Comparison of ENCODE assay signal across 18 cellular contexts in genomic region chr14:71105177-71105576, GRCh38.
A peak's percentile ranks its signal among the peaks of the same experiment; 100 is the strongest.
DNase-seq lines count a peak whose midpoint lies in the region; ATAC-seq and TF ChIP-seq lines count a peak whose summit lies in the region.
"Had no signal": no experiment of that assay in that cellular context is flagged by ENCODE, and none has a peak within 500 bp of the region (broad histone marks: within the 10 kb centered on the region; RNA-seq: fewer than 3 reads in every experiment).

No MANE protein-coding gene starts in this region.

- TF ChIP-seq RAD21 in IMR-90 (IDR thresholded peaks at IDR 0.05; ENCODE audit: low read length) = no peak

- H4K20me1 ChIP-seq in IMR-90 (ENCODE audit: insufficient read depth, low read length) = no peaks in the 10 kb centered on the region
- H4K20me1 ChIP-seq in GM23248 (ENCODE audit: insufficient read depth) = no peaks in the 10 kb centered on the region

- no peak for ATAC-seq in IMR-90 (ENCODE audit: low read depth)
- ATAC-seq in left colon = peak; percentile 62
- ATAC-seq: CD8-positive, alpha-beta T cell; GM23338; HepG2 had no signal

- no peak overlapping the region for H3K4me2 ChIP-seq in IMR-90 (ENCODE audit: low read depth, low read length)
- H3K4me2 ChIP-seq in GM23248 (ENCODE audit: unreplicated experiment) = no peak overlapping the region
- H3K4me2 ChIP-seq: GM23338 had no signal

- no peak for TF ChIP-seq POLR2A in IMR-90 (IDR thresholded peaks at IDR 0.05; ENCODE audit: low read depth, low read length)

- H3K14ac ChIP-seq in IMR-90 (replicated peaks; ENCODE audit: low read depth, low read length) = peak overlapping the region; percentile 10; the same call in 1 of the 2 replicates

- no CpG with 5 or more reads among the region's 2 CpGs for WGBS in IMR-90 (ENCODE audit: extremely low coverage in 2 of 2, insufficient read length in 1 of 2), 2 experiments
- 64 to 75% methylated on average over 2 of the region's 2 CpGs for WGBS in GM23248 (ENCODE audit: low coverage in 1 of 2, low lambda C conversion rate in 2 of 2, missing lambda C conversion rate in 2 of 2), 2 experiments

- H3K9ac ChIP-seq in IMR-90 (ENCODE audit: low read depth, low read length) (no peak overlapping the region), colonic mucosa (ENCODE audit: low read depth in 2 of 2, low read length in 2 of 2) (no peak overlapping the region), GM23248 (no peak overlapping the region)

- no peak overlapping the region for H3K18ac ChIP-seq in IMR-90 (ENCODE audit: low read depth, low read length)

- no peak overlapping the region for H4K91ac ChIP-seq in IMR-90 (ENCODE audit: insufficient read depth, low read depth, low read length)

- H3K23ac ChIP-seq in IMR-90 (ENCODE audit: low read depth, low read length) = peak overlapping the region; percentile 35; the same call in 1 of the 2 replicates

- peaks cover 13 to 24% of the 10 kb centered on the region in 2 experiments for H3K79me1 ChIP-seq in IMR-90 (ENCODE audit: low read depth in 1 of 2, low read length in 2 of 2)

- intact Hi-C loops in IMR-90 (cut with micrococcal nuclease) = loop anchor here (10.0 kb wide), 1 partner anchor 750 kb away; no protein-coding TSS in a partner anchor
- intact Hi-C loops in left colon (cut with DNase I, micrococcal nuclease) = no loop called here
- intact Hi-C loops in colonic mucosa (cut with DNase I) = no loop called here

- BruUV-seq in IMR-90 (replicated peaks; lab: Mats Ljungman, UMichigan) = no TSS peak

- POLR2A ChIA-PET in IMR-90 (lab: Charles Lee; ENCODE audit: unreplicated experiment) = no interaction called here

- peaks cover 16% of the 10 kb centered on the region for H3K79me2 ChIP-seq in GM23248 (ENCODE audit: insufficient read depth)

- no peaks in the 10 kb centered on the region for H3K9me2 ChIP-seq in GM23248 (ENCODE audit: insufficient read depth)

- peak overlapping the region; percentile 46 for H2BK5ac ChIP-seq in IMR-90 (ENCODE audit: low read depth, low read length, poor library complexity, severe bottlenecking)

- CTCF ChIA-PET in IMR-90 (lab: Yijun Ruan, JAX) = interaction anchor here (0.6 to 0.9 kb wide), 2 partner anchors 8 to 464 kb away, joined by 3 read pairs; no protein-coding TSS in a partner anchor

- H2BK20ac ChIP-seq in IMR-90 (ENCODE audit: low read depth, low read length) = peak overlapping the region; percentile 17; the same call in 1 of the 2 replicates

- in situ Hi-C loops in IMR-90 (cut with MboI; ENCODE audit: low sequenced_read_pairs) (no loop called here), GM23248 (cut with MboI) (loop anchor here (25.0 kb wide), 1 partner anchor 757 kb away; no protein-coding TSS in a partner anchor)

- DNase-seq in NCI-H82 (lab: John Stamatoyannopoulos, UW) (peak; percentile 7), NCI-H82 treated with DMSO at 0.1 percent for 48 hours (lab: John Stamatoyannopoulos, UW; ENCODE audit: unreplicated experiment) (no peak), ELR (ENCODE audit: low read depth) (peak; percentile 12), IMR-90 (no peak), left colon (no peak), colonic mucosa (no peak), GM23248 (no peak)
- no peak for DNase-seq in stimulated activated CD8-positive, alpha-beta memory T cell treated with anti-CD3 and anti-CD28 coated beads, Interleukin-4, amount 100 ng/mL, for 48 hours
- DNase-seq: CD8-positive, alpha-beta T cell; COR-L47; DMS153; DMS79 treated with DMSO at 0.1 percent for 48 hours; EL; GDM1; H7 had no signal

- H2AFZ ChIP-seq in IMR-90 (replicated peaks; ENCODE audit: low read length, poor library complexity) (no peak overlapping the region), GM23248 (no peak overlapping the region)
- H2AFZ ChIP-seq: GM23338 had no signal

- no peak overlapping the region for H3K27ac ChIP-seq in IMR-90 (ENCODE audit: insufficient read depth, low read length)
- H3K27ac ChIP-seq in colonic mucosa = no peak overlapping the region
- H3K27ac ChIP-seq in GM23248 = no peak overlapping the region
- H3K27ac ChIP-seq: 22Rv1 had no signal

- H4K5ac ChIP-seq in IMR-90 (ENCODE audit: low read depth, low read length) = no peak overlapping the region

- H4K8ac ChIP-seq in IMR-90 (ENCODE audit: low read depth in 2 of 2, low read length in 2 of 2) = peak overlapping the region in 1 of 2 experiments; percentile 2; a peak in 1 of 4 replicates

- peak overlapping the region; percentile 48; the same call in 1 of the 2 replicates for H2AK5ac ChIP-seq in IMR-90 (ENCODE audit: low read depth, low read length)

- H3K4me1 ChIP-seq in IMR-90 (ENCODE audit: control insufficient read depth, insufficient read depth, low read length) (peaks cover 11% of the 10 kb centered on the region), colonic mucosa (no peaks in the 10 kb centered on the region), GM23248 (ENCODE audit: insufficient read depth) (no peaks in the 10 kb centered on the region)

- H3K27me3 ChIP-seq in IMR-90 (ENCODE audit: control insufficient read depth, insufficient read depth, low read length) (no peaks in the 10 kb centered on the region), colonic mucosa (no peaks in the 10 kb centered on the region), GM23248 (replicated peaks; ENCODE audit: insufficient read depth) (no peaks in the 10 kb centered on the region)

- TF ChIP-seq CTCF in IMR-90 (conservative IDR thresholded peaks at IDR 0.05; ENCODE audit: low read depth, low read length) (no peak), colonic mucosa (IDR thresholded peaks at IDR 0.05) (no peak)

- peaks cover 17% of the 10 kb centered on the region for H3F3A ChIP-seq in GM23248 (ENCODE audit: insufficient read depth)

- no peak overlapping the region for H3K56ac ChIP-seq in IMR-90 (ENCODE audit: extremely low read depth, insufficient read depth, low read length)

- H3K9me1 ChIP-seq in IMR-90 (ENCODE audit: insufficient read depth, low read length) = peaks cover 7% of the 10 kb centered on the region

- H3K9me3 ChIP-seq in IMR-90 (ENCODE audit: control insufficient read depth, insufficient read depth, low read length) = no peaks in the 10 kb centered on the region
- H3K9me3 ChIP-seq in colonic mucosa = no peaks in the 10 kb centered on the region
- no peaks in the 10 kb centered on the region for H3K9me3 ChIP-seq in GM23248 (ENCODE audit: low read depth)

- H2AK9ac ChIP-seq in IMR-90 (replicated peaks; ENCODE audit: low read depth, low read length, poor library complexity) = no peak overlapping the region

- no peak overlapping the region for H3K4me3 ChIP-seq in IMR-90 (ENCODE audit: insufficient read depth, low read depth, low read length)
- no peak overlapping the region for H3K4me3 ChIP-seq in colonic mucosa
- H3K4me3 ChIP-seq in GM23248 = no peak overlapping the region
- H3K4me3 ChIP-seq: GM23338 had no signal

- peaks cover 24% of the 10 kb centered on the region for H3K36me3 ChIP-seq in IMR-90 (ENCODE audit: control insufficient read depth, insufficient read depth, low read length)
- no peaks in the 10 kb centered on the region for H3K36me3 ChIP-seq in colonic mucosa
- H3K36me3 ChIP-seq in GM23248 (ENCODE audit: low read depth) = peaks cover 50% of the 10 kb centered on the region

- H2BK120ac ChIP-seq in IMR-90 (ENCODE audit: low read depth, low read length) = no peak overlapping the region; the same call in 1 of the 2 replicates

- dilution Hi-C loops in IMR-90 (cut with HindIII; ENCODE audit: low sequenced_read_pairs, unreplicated experiment) = no loop called here

- peak overlapping the region; percentile 54; the same call in 1 of the 2 replicates for H3K4ac ChIP-seq in IMR-90 (ENCODE audit: low read depth, low read length)

- no peak overlapping the region for H2BK15ac ChIP-seq in IMR-90 (ENCODE audit: low read depth, low read length)

TF ChIP-seq in IMR-90, 13 proteins besides CTCF, POLR2A, EP300 and RAD21:
- TF ChIP-seq RFX5 (IDR thresholded peaks at IDR 0.05; ENCODE audit: low read depth, low read length) = no peak
- no peak for TF ChIP-seq CEBPB (IDR thresholded peaks at IDR 0.05; ENCODE audit: low read depth, low read length)

Comparison
In these comparisons a context has a peak if more than half of its experiments do, and no peak if none do; other contexts are left out.
1. DNase-seq: peak in NCI-H82 (single experiment) and ELR (single experiment); none in NCI-H82 treated with DMSO at 0.1 percent for 48 hours (single experiment), IMR-90 (single experiment), left colon (0 of 2), colonic mucosa (single experiment), GM23248 (single experiment) and stimulated activated CD8-positive, alpha-beta memory T cell treated with anti-CD3 and anti-CD28 coated beads, Interleukin-4, amount 100 ng/mL, for 48 hours (single experiment).